Comparison of ENCODE assay signal across 18 cellular contexts in genomic region chr7:84700563-84701370, GRCh38.
DNase-seq lines count a peak whose midpoint lies in the region; ATAC-seq and TF ChIP-seq lines count a peak whose summit lies in the region.
"Had no signal": no experiment of that assay in that cellular context is flagged by ENCODE, and none has a peak within 500 bp of the region (broad histone marks: within the 10 kb centered on the region; RNA-seq: fewer than 3 reads in every experiment).

No MANE protein-coding gene starts in this region.

- H3K27ac ChIP-seq in GM23248, result peak overlapping the region; percentile 78
- peak overlapping the region; percentile 96 for H3K27ac ChIP-seq in osteoblast (ENCODE audit: low read depth, low read length)
- H3K27ac ChIP-seq: testis had no signal

- H3K27ac Mint-ChIP-seq in chondrocyte (ENCODE audit: unreplicated experiment), result peak overlapping the region; percentile 97
- H3K27ac Mint-ChIP-seq: activated CD8-positive, alpha-beta T cell treated with anti-CD3 and anti-CD28 coated beads, Interleukin-2, amount 10 ng/mL, durations not matched to agents 7 days and 5 days; activated naive CD8-positive, alpha-beta T cell treated with anti-CD3 and anti-CD28 coated beads, Interleukin-2, amount 50 U/mL, for 24 hours; CD4-positive, CD25-positive, alpha-beta regulatory T cell; stimulated activated memory B cell treated with anti-CD40 and anti-IgM and Interleukin-4, amounts not matched to agents 10 μg/mL and 1 μg/mL and 100 μg/mL, for 72 hours had no signal

- H3K36me3 Mint-ChIP-seq in chondrocyte (ENCODE audit: low read depth), result no peaks in the 10 kb centered on the region
- H3K36me3 Mint-ChIP-seq: CD4-positive, CD25-positive, alpha-beta regulatory T cell; stimulated activated memory B cell treated with anti-CD40 and anti-IgM and Interleukin-4, amounts not matched to agents 10 μg/mL and 1 μg/mL and 100 μg/mL, for 72 hours had no signal

- in situ Hi-C loops in GM23248 (cut with MboI), result no loop called here

- no peak overlapping the region for H3K4me2 ChIP-seq in GM23248 (ENCODE audit: unreplicated experiment)
- H3K4me2 ChIP-seq in osteoblast (ENCODE audit: insufficient read depth, low read length), result peak overlapping the region; percentile 56
- H3K4me2 ChIP-seq: hepatocyte had no signal

- H3K9me3 ChIP-seq in GM23248 (ENCODE audit: low read depth), result no peaks in the 10 kb centered on the region
- H3K9me3 ChIP-seq in osteoblast (ENCODE audit: low read depth, low read length), result no peaks in the 10 kb centered on the region
- H3K9me3 ChIP-seq: mucosa of descending colon, testis had no signal

- DNase-seq in GM23248, result peak; percentile 18
- peak; percentile 4 for DNase-seq in RPMI7951 (ENCODE audit: low read depth)
- no peak for DNase-seq in chondrocyte (ENCODE audit: low spot score)
- no peak for DNase-seq in osteoblast (ENCODE audit: insufficient read length, low spot score, missing footprints)
- DNase-seq in NCI-H524 (lab: John Stamatoyannopoulos, UW), result no peak
- no peak for DNase-seq in NOMO-1 (lab: John Stamatoyannopoulos, UW; ENCODE audit: unreplicated experiment in 2 of 2)
- no peak for DNase-seq in DMS79 (lab: John Stamatoyannopoulos, UW)
- DNase-seq: activated CD8-positive, alpha-beta T cell treated with anti-CD3 and anti-CD28 coated beads, Interleukin-2, amount 10 ng/mL, durations not matched to agents 7 days and 5 days; activated gamma-delta T cell; activated naive CD8-positive, alpha-beta T cell treated with anti-CD3 and anti-CD28 coated beads, Interleukin-2, amount 50 U/mL, for 24 hours; CD4-positive, CD25-positive, alpha-beta regulatory T cell; GOT3; mucosa of descending colon; NCI-H2107; testis had no signal

- H3K4me3 ChIP-seq in GM23248 (no peak overlapping the region), osteoblast (ENCODE audit: insufficient read depth, low read length) (no peak overlapping the region)
- H3K4me3 ChIP-seq: hepatocyte, mucosa of descending colon, testis had no signal

- H3K36me3 ChIP-seq in GM23248 (ENCODE audit: low read depth) (no peaks in the 10 kb centered on the region), osteoblast (ENCODE audit: insufficient read depth, low read length) (no peaks in the 10 kb centered on the region)

- peaks cover 13% of the 10 kb centered on the region; the same call in 1 of the 2 replicates for H3F3A ChIP-seq in GM23248 (ENCODE audit: insufficient read depth)

- no peak for TF ChIP-seq CTCF in chondrocyte (IDR thresholded peaks at IDR 0.05)
- TF ChIP-seq CTCF in osteoblast (IDR thresholded peaks at IDR 0.05; ENCODE audit: extremely low read depth, low read depth, low read length), result no peak

- WGBS in GM23248 (ENCODE audit: low coverage in 1 of 2, low lambda C conversion rate in 2 of 2, missing lambda C conversion rate in 2 of 2), 2 experiments, result 97 to 99% methylated on average over 2 of the region's 2 CpGs

- H3K4me1 Mint-ChIP-seq in chondrocyte (ENCODE audit: low read depth), result peaks cover 31% of the 10 kb centered on the region
- H3K4me1 Mint-ChIP-seq: activated naive CD8-positive, alpha-beta T cell treated with anti-CD3 and anti-CD28 coated beads, Interleukin-2, amount 50 U/mL, for 24 hours; CD4-positive, CD25-positive, alpha-beta regulatory T cell; stimulated activated memory B cell treated with anti-CD40 and anti-IgM and Interleukin-4, amounts not matched to agents 10 μg/mL and 1 μg/mL and 100 μg/mL, for 72 hours had no signal

- no peaks in the 10 kb centered on the region for H3K9me2 ChIP-seq in GM23248 (ENCODE audit: insufficient read depth)

- H3K4me1 ChIP-seq in GM23248 (ENCODE audit: insufficient read depth), result peaks cover 50% of the 10 kb centered on the region
- H3K4me1 ChIP-seq in osteoblast (ENCODE audit: insufficient read depth, low read length), result peaks cover 45% of the 10 kb centered on the region
- H3K4me1 ChIP-seq: testis had no signal

- no peaks in the 10 kb centered on the region for H3K27me3 Mint-ChIP-seq in chondrocyte (ENCODE audit: low read depth)
- H3K27me3 Mint-ChIP-seq: activated naive CD8-positive, alpha-beta T cell treated with anti-CD3 and anti-CD28 coated beads, Interleukin-2, amount 50 U/mL, for 24 hours; CD4-positive, CD25-positive, alpha-beta regulatory T cell; stimulated activated memory B cell treated with anti-CD40 and anti-IgM and Interleukin-4, amounts not matched to agents 10 μg/mL and 1 μg/mL and 100 μg/mL, for 72 hours had no signal

- H3K9ac ChIP-seq in GM23248, result peak overlapping the region; percentile 17; the same call in 1 of the 2 replicates

- no peaks in the 10 kb centered on the region for H4K20me1 ChIP-seq in GM23248 (ENCODE audit: insufficient read depth)
- no peaks in the 10 kb centered on the region for H4K20me1 ChIP-seq in osteoblast (ENCODE audit: insufficient read depth, low read length)

- no peaks in the 10 kb centered on the region for H3K79me2 ChIP-seq in GM23248 (ENCODE audit: insufficient read depth)
- no peaks in the 10 kb centered on the region for H3K79me2 ChIP-seq in osteoblast (ENCODE audit: insufficient read depth, low read length)
- H3K79me2 ChIP-seq: hepatocyte had no signal

- no peak for ATAC-seq in HG03095 (IDR thresholded peaks at IDR 0.05; ENCODE audit: unreplicated experiment)
- ATAC-seq: activated CD8-positive, alpha-beta T cell treated with anti-CD3 and anti-CD28 coated beads, Interleukin-2, amount 10 ng/mL, durations not matched to agents 7 days and 5 days; activated naive CD8-positive, alpha-beta T cell treated with anti-CD3 and anti-CD28 coated beads, Interleukin-2, amount 50 U/mL, for 24 hours; mucosa of descending colon; stimulated activated memory B cell treated with anti-CD40 and anti-IgM and Interleukin-4, amounts not matched to agents 10 μg/mL and 1 μg/mL and 100 μg/mL, for 72 hours had no signal

- H3K9me3 Mint-ChIP-seq in chondrocyte (ENCODE audit: low read depth), result peaks cover 5% of the 10 kb centered on the region
- H3K9me3 Mint-ChIP-seq: activated naive CD8-positive, alpha-beta T cell treated with anti-CD3 and anti-CD28 coated beads, Interleukin-2, amount 50 U/mL, for 24 hours; stimulated activated memory B cell treated with anti-CD40 and anti-IgM and Interleukin-4, amounts not matched to agents 10 μg/mL and 1 μg/mL and 100 μg/mL, for 72 hours had no signal

- no peak overlapping the region for H3K4me3 Mint-ChIP-seq in chondrocyte (ENCODE audit: unreplicated experiment)
- H3K4me3 Mint-ChIP-seq: activated CD8-positive, alpha-beta T cell treated with anti-CD3 and anti-CD28 coated beads, Interleukin-2, amount 10 ng/mL, durations not matched to agents 7 days and 5 days; activated naive CD8-positive, alpha-beta T cell treated with anti-CD3 and anti-CD28 coated beads, Interleukin-2, amount 50 U/mL, for 24 hours; CD4-positive, CD25-positive, alpha-beta regulatory T cell; stimulated activated memory B cell treated with anti-CD40 and anti-IgM and Interleukin-4, amounts not matched to agents 10 μg/mL and 1 μg/mL and 100 μg/mL, for 72 hours had no signal

- no peak overlapping the region for H2AFZ ChIP-seq in GM23248
- H2AFZ ChIP-seq in osteoblast (ENCODE audit: low read length), result no peak overlapping the region
- H2AFZ ChIP-seq: hepatocyte had no signal

- H3K27me3 ChIP-seq in GM23248 (replicated peaks; ENCODE audit: insufficient read depth) (no peaks in the 10 kb centered on the region), osteoblast (ENCODE audit: insufficient read depth, low read length) (no peaks in the 10 kb centered on the region)
- H3K27me3 ChIP-seq: hepatocyte, testis had no signal

Comparison
In these comparisons a context has a peak if more than half of its experiments do, and no peak if none do; other contexts are left out.
1. DNase-seq: peak in GM23248 (single experiment) and RPMI7951 (single experiment); none in chondrocyte (single experiment), osteoblast (single experiment), NCI-H524 (0 of 2), NOMO-1 (0 of 2) and DMS79 (single experiment).